Comparison of ENCODE assay signal across 20 cellular contexts in the genomic region with DNA sequence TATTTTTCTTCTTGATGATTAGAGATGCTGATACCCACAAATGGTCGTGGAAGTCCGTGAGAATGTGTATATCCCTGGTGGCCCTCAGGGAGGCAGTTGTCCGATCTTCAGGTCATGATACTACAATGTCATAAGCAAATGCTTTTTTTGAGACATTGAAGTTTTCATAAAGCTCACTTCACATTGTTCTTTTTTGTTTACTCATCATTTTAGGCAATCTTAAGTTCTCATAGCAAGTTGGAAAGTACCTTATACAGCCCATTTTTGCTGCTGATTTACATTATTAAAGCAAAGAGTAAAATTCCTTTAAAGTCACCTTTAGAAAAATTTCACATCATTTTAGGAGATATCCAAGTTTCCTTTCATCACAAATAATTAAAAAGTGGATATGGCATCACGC.
DNase-seq lines count a peak whose midpoint lies in the region; ATAC-seq, FAIRE-seq and TF ChIP-seq lines count a peak whose summit lies in the region.
"Had no signal": no experiment of that assay in that cellular context is flagged by ENCODE, and none has a peak within 500 bp of the region (broad histone marks: within the 10 kb centered on the region; RNA-seq: fewer than 3 reads in every experiment).

No MANE protein-coding gene starts in this region.

- H4K8ac ChIP-seq in IMR-90 (ENCODE audit: low read depth in 2 of 2, low read length in 2 of 2), result no peak overlapping the region

- no peaks in the 10 kb centered on the region for H3K79me1 ChIP-seq in IMR-90 (ENCODE audit: low read depth in 1 of 2, low read length in 2 of 2)

- no peaks in the 10 kb centered on the region for H4K20me1 ChIP-seq in IMR-90 (ENCODE audit: insufficient read depth, low read length)
- H4K20me1 ChIP-seq: BLaER1 treated with 17β-estradiol and CSF1 and Interleukin-3, amounts not matched to agents 10 nM and 100 nM had no signal

- no peaks in the 10 kb centered on the region for H3K36me3 ChIP-seq in IMR-90 (ENCODE audit: control insufficient read depth, insufficient read depth, low read length)
- H3K36me3 ChIP-seq: BLaER1 treated with 17β-estradiol and CSF1 and Interleukin-3, amounts not matched to agents 10 nM and 100 nM had no signal

- H2BK20ac ChIP-seq in IMR-90 (ENCODE audit: low read depth, low read length), result no peak overlapping the region

- H3K18ac ChIP-seq in IMR-90 (ENCODE audit: low read depth, low read length), result no peak overlapping the region

- no peak overlapping the region for H2AK5ac ChIP-seq in IMR-90 (ENCODE audit: low read depth, low read length)

- H2BK5ac ChIP-seq in IMR-90 (ENCODE audit: low read depth, low read length, poor library complexity, severe bottlenecking), result no peak overlapping the region

- H3K14ac ChIP-seq in IMR-90 (replicated peaks; ENCODE audit: low read depth, low read length), result no peak overlapping the region

- FAIRE-seq in A549 (lab: Jason Lieb, UNC), result no peak
- peak; percentile 20 for FAIRE-seq in GM12891 (lab: Jason Lieb, UNC)
- FAIRE-seq: A204.1, D721Med, G401.6, GM18507, GM19239 had no signal

- H3K27ac ChIP-seq in A549, result no peak overlapping the region
- H3K27ac ChIP-seq in IMR-90 (ENCODE audit: insufficient read depth, low read length), result no peak overlapping the region
- H3K27ac ChIP-seq: BLaER1 treated with 17β-estradiol and CSF1 and Interleukin-3, amounts not matched to agents 10 nM and 100 nM; C4-2B had no signal

- in situ Hi-C loops in IMR-90 (cut with MboI; ENCODE audit: low sequenced_read_pairs), result no loop called here

- H3K23ac ChIP-seq in IMR-90 (ENCODE audit: low read depth, low read length), result no peak overlapping the region

- H3K4me2 ChIP-seq in A549 (no peak overlapping the region), IMR-90 (ENCODE audit: low read depth, low read length) (no peak overlapping the region)
- H3K4me2 ChIP-seq: BLaER1 treated with 17β-estradiol and CSF1 and Interleukin-3, amounts not matched to agents 10 nM and 100 nM had no signal

- no peaks in the 10 kb centered on the region for H3K27me3 ChIP-seq in IMR-90 (ENCODE audit: control insufficient read depth, insufficient read depth, low read length)
- H3K27me3 ChIP-seq: BLaER1 treated with 17β-estradiol and CSF1 and Interleukin-3, amounts not matched to agents 10 nM and 100 nM had no signal

- intact Hi-C loops in IMR-90 (cut with micrococcal nuclease), result no loop called here

- TF ChIP-seq CTCF in A549 (IDR thresholded peaks at IDR 0.05) (no peak), IMR-90 (conservative IDR thresholded peaks at IDR 0.05; ENCODE audit: low read depth, low read length) (no peak)

- no TSS peak for BruUV-seq in IMR-90 (replicated peaks; lab: Mats Ljungman, UMichigan)

- no peak overlapping the region for H2BK15ac ChIP-seq in IMR-90 (ENCODE audit: low read depth, low read length)

- H4K5ac ChIP-seq in IMR-90 (ENCODE audit: low read depth, low read length), result no peak overlapping the region

- H2AK9ac ChIP-seq in IMR-90 (replicated peaks; ENCODE audit: low read depth, low read length, poor library complexity), result no peak overlapping the region

- no peak for TF ChIP-seq EP300 in A549 (IDR thresholded peaks at IDR 0.05)

- H3K9me1 ChIP-seq in IMR-90 (ENCODE audit: insufficient read depth, low read length), result no peaks in the 10 kb centered on the region

- H3K9me3 ChIP-seq in A549 (no peaks in the 10 kb centered on the region), IMR-90 (ENCODE audit: control insufficient read depth, insufficient read depth, low read length) (no peaks in the 10 kb centered on the region)
- H3K9me3 ChIP-seq: BLaER1 treated with 17β-estradiol and CSF1 and Interleukin-3, amounts not matched to agents 10 nM and 100 nM had no signal

- CTCF ChIA-PET in A549 (lab: Yijun Ruan, JAX), result interaction anchor here (1.3 kb wide), 1 partner anchor 47 kb away, joined by 3 read pairs; no protein-coding TSS in a partner anchor
- CTCF ChIA-PET in IMR-90 (lab: Yijun Ruan, JAX), result interaction anchor here (0.9 kb wide), 1 partner anchor 15 kb away, joined by 6 read pairs; no protein-coding TSS in a partner anchor

- ATAC-seq in A549 (no peak), IMR-90 (ENCODE audit: low read depth) (no peak), GM19452 (IDR thresholded peaks at IDR 0.05; ENCODE audit: unreplicated experiment) (no peak), GM18511 (IDR thresholded peaks at IDR 0.05; ENCODE audit: unreplicated experiment) (no peak)

- no peak overlapping the region for H3K4me3 ChIP-seq in A549
- no peak overlapping the region for H3K4me3 ChIP-seq in IMR-90 (ENCODE audit: insufficient read depth, low read depth, low read length)
- H3K4me3 ChIP-seq: BLaER1 treated with 17β-estradiol and CSF1 and Interleukin-3, amounts not matched to agents 10 nM and 100 nM had no signal

- H3K4me1 ChIP-seq in A549, result no peaks in the 10 kb centered on the region
- no peaks in the 10 kb centered on the region for H3K4me1 ChIP-seq in IMR-90 (ENCODE audit: control insufficient read depth, insufficient read depth, low read length)

- no peak overlapping the region for H4K91ac ChIP-seq in IMR-90 (ENCODE audit: insufficient read depth, low read depth, low read length)

- TF ChIP-seq POLR2A in A549 (IDR thresholded peaks at IDR 0.05; ENCODE audit: low read length) (no peak), GM12891 (IDR thresholded peaks at IDR 0.05; ENCODE audit: low read depth, low read length) (no peak), IMR-90 (IDR thresholded peaks at IDR 0.05; ENCODE audit: low read depth, low read length) (no peak)

- no peak overlapping the region for H2BK120ac ChIP-seq in IMR-90 (ENCODE audit: low read depth, low read length)

- no peak for TF ChIP-seq RAD21 in A549 (conservative IDR thresholded peaks at IDR 0.05 in 1 of 2, IDR thresholded peaks at IDR 0.05 in 1 of 2)
- no peak for TF ChIP-seq RAD21 in IMR-90 (IDR thresholded peaks at IDR 0.05; ENCODE audit: low read length)

- POLR2A ChIA-PET in A549 (lab: Yijun Ruan, JAX) (no interaction called here), IMR-90 (lab: Charles Lee; ENCODE audit: unreplicated experiment) (no interaction called here)

- H3K4ac ChIP-seq in IMR-90 (ENCODE audit: low read depth, low read length), result no peak overlapping the region

- no peak overlapping the region for H2AFZ ChIP-seq in IMR-90 (replicated peaks; ENCODE audit: low read length, poor library complexity)

- H3K56ac ChIP-seq in IMR-90 (ENCODE audit: extremely low read depth, insufficient read depth, low read length), result no peak overlapping the region

- WGBS in A549 (ENCODE audit: missing lambda C conversion rate), result 6% methylated on average over 4 of the region's 4 CpGs
- no CpG with 5 or more reads among the region's 4 CpGs for WGBS in IMR-90 (ENCODE audit: extremely low coverage in 2 of 2, insufficient read length in 1 of 2), 2 experiments

- DNase-seq in A549 (ENCODE audit: low read depth in 1 of 2, low spot score in 1 of 2) (no peak), GM12891 (ENCODE audit: insufficient read length, low spot score) (no peak), IMR-90 (no peak), NCI-H2107 treated with DMSO at 0.1 percent for 48 hours (lab: John Stamatoyannopoulos, UW; ENCODE audit: unreplicated experiment) (no peak)
- DNase-seq: 8988T; AML-193; CD4-positive, alpha-beta T cell; CD8-positive, alpha-beta memory T cell; COR-L47; DMS79 treated with DMSO at 0.1 percent for 48 hours; GF-D8 had no signal

- dilution Hi-C loops in IMR-90 (cut with HindIII; ENCODE audit: low sequenced_read_pairs, unreplicated experiment), result no loop called here

- H3K9ac ChIP-seq in IMR-90 (ENCODE audit: low read depth, low read length), result no peak overlapping the region
- H3K9ac ChIP-seq: BLaER1 treated with 17β-estradiol and CSF1 and Interleukin-3, amounts not matched to agents 10 nM and 100 nM had no signal

TF ChIP-seq in A549, 52 proteins besides CTCF, POLR2A, EP300 and RAD21:
- peak; percentile 79 for TF ChIP-seq MAFK (IDR thresholded peaks at IDR 0.05; ENCODE audit: partially characterized antibody)
- no peak for TF ChIP-seq HEYL (CRISPR knock-in tag; IDR thresholded peaks at IDR 0.05)

TF ChIP-seq in GM12891, 5 proteins besides CTCF, POLR2A, EP300 and RAD21:
- TF ChIP-seq PAX5 (IDR thresholded peaks at IDR 0.05; ENCODE audit: insufficient read depth, low read length, severe bottlenecking), result no peak
- no peak for TF ChIP-seq POLR2AphosphoS5 (IDR thresholded peaks at IDR 0.05; ENCODE audit: low read depth, low read length)
- TF ChIP-seq TAF1 (IDR thresholded peaks at IDR 0.05; ENCODE audit: low read depth, low read length), result no peak
- TF ChIP-seq POU2F2 (IDR thresholded peaks at IDR 0.05; ENCODE audit: low read depth, low read length), result no peak
- no peak for TF ChIP-seq SPI1 (IDR thresholded peaks at IDR 0.05; ENCODE audit: low read depth, low read length)
TF ChIP-seq in GM12891: peak in this region for 0.

TF ChIP-seq in IMR-90, 13 proteins besides CTCF, POLR2A, EP300 and RAD21:
- TF ChIP-seq MAFK (IDR thresholded peaks at IDR 0.05; ENCODE audit: low read depth, low read length) (peak; percentile 73), MXI1 (IDR thresholded peaks at IDR 0.05; ENCODE audit: borderline replicate concordance, low read depth, low read length) (no peak)
